Comparison of ENCODE assay signal across 9 cellular contexts in genomic region chr2:20439193-20439475, GRCh38. TPM values are rescaled to one million over a fixed set of nuclear protein-coding genes. Genes with fewer than 3 reads are reported as not detected.
DNase-seq lines count a peak whose midpoint lies in the region; ATAC-seq and TF ChIP-seq lines count a peak whose summit lies in the region.
"Had no signal": no experiment of that assay in that cellular context is flagged by ENCODE, and none has a peak within 500 bp of the region (broad histone marks: within the 10 kb centered on the region; RNA-seq: fewer than 3 reads in every experiment).

No MANE protein-coding gene starts in this region.

- H3K36me3 ChIP-seq in lung (ENCODE audit: control insufficient read depth in 2 of 2, insufficient read depth in 2 of 2, low read length in 2 of 2) (no peaks in the 10 kb centered on the region), upper lobe of right lung (no peaks in the 10 kb centered on the region)

- H3K27me3 ChIP-seq in lung (ENCODE audit: control insufficient read depth, insufficient read depth) (no peaks in the 10 kb centered on the region), upper lobe of right lung (no peaks in the 10 kb centered on the region)

- H3K4me3 ChIP-seq in lung (no peak overlapping the region), upper lobe of right lung (no peak overlapping the region)

- H3K4me1 ChIP-seq in lung (ENCODE audit: control insufficient read depth in 2 of 2, insufficient read depth in 2 of 2, low read length in 2 of 2) (peaks cover 0 to 5% of the 10 kb centered on the region in 2 donors), upper lobe of right lung (peaks cover 20% of the 10 kb centered on the region)

- 72 to 75% methylated on average over 4 of the region's 4 CpGs for WGBS in lung, 2 donors

- H3K27ac ChIP-seq in lung (ENCODE audit: low read depth in 1 of 2, low read length in 1 of 2) (peak overlapping the region in 1 of 2 donors; percentile 40), upper lobe of right lung (peak overlapping the region; percentile 48)

- H3K9me3 ChIP-seq in lung (ENCODE audit: control insufficient read depth in 2 of 2, insufficient read depth in 1 of 2, low read length in 1 of 2) = no peaks in the 10 kb centered on the region
- no peaks in the 10 kb centered on the region for H3K9me3 ChIP-seq in upper lobe of right lung

- H3K4me3 Mint-ChIP-seq in activated CD8-positive, alpha-beta memory T cell treated with anti-CD3 and anti-CD28 coated beads, Interleukin-2, amount 10 ng/mL, durations not matched to agents 7 days and 5 days = no peak overlapping the region
- no peak overlapping the region for H3K4me3 Mint-ChIP-seq in chondrocyte (ENCODE audit: unreplicated experiment)

- peak; percentile 21 for DNase-seq in activated CD8-positive, alpha-beta memory T cell treated with anti-CD3 and anti-CD28 coated beads, Interleukin-2, amount 10 ng/mL, durations not matched to agents 7 days and 5 days
- no peak for DNase-seq in activated CD8-positive, alpha-beta memory T cell treated with anti-CD3 and anti-CD28 coated beads, Interleukin-2, amount 50 U/mL, for 48 hours
- DNase-seq in chondrocyte (ENCODE audit: low spot score) = no peak
- DNase-seq in lung (ENCODE audit: low spot score) = no peak
- no peak for DNase-seq in upper lobe of right lung
- no peak for DNase-seq in activated T-cell treated with anti-CD3 and anti-CD28 coated beads, Interleukin-2, amount 50 U/mL, for 48 hours
- no peak for DNase-seq in stimulated activated CD4-positive, alpha-beta T cell treated with anti-CD3 and anti-CD28 coated beads, Interleukin-2, amount 100 ng/mL, for 48 hours
- no peak for DNase-seq in NCI-H82 (lab: John Stamatoyannopoulos, UW)
- DNase-seq: NCI-H1105 treated with DMSO at 0.1 percent for 48 hours had no signal

- H3K9me3 Mint-ChIP-seq in activated CD8-positive, alpha-beta memory T cell treated with anti-CD3 and anti-CD28 coated beads, Interleukin-2, amount 10 ng/mL, durations not matched to agents 7 days and 5 days (ENCODE audit: low read depth) = no peaks in the 10 kb centered on the region
- no peaks in the 10 kb centered on the region for H3K9me3 Mint-ChIP-seq in chondrocyte (ENCODE audit: low read depth)

- TF ChIP-seq CTCF in chondrocyte (IDR thresholded peaks at IDR 0.05) (no peak), lung (IDR thresholded peaks at IDR 0.05; ENCODE audit: control extremely low read depth, extremely low read depth) (no peak), upper lobe of right lung (IDR thresholded peaks at IDR 0.05) (no peak)

- intact Hi-C loops in upper lobe of right lung (cut with DNase I) = no loop called here

- H3K4me1 Mint-ChIP-seq in activated CD8-positive, alpha-beta memory T cell treated with anti-CD3 and anti-CD28 coated beads, Interleukin-2, amount 10 ng/mL, durations not matched to agents 7 days and 5 days = peaks cover 4% of the 10 kb centered on the region
- peaks cover 31% of the 10 kb centered on the region for H3K4me1 Mint-ChIP-seq in chondrocyte (ENCODE audit: low read depth)

- H3K27ac Mint-ChIP-seq in activated CD8-positive, alpha-beta memory T cell treated with anti-CD3 and anti-CD28 coated beads, Interleukin-2, amount 10 ng/mL, durations not matched to agents 7 days and 5 days = no peak overlapping the region
- H3K27ac Mint-ChIP-seq in chondrocyte (ENCODE audit: unreplicated experiment) = peak overlapping the region; percentile 88

- ATAC-seq in activated CD8-positive, alpha-beta memory T cell treated with anti-CD3 and anti-CD28 coated beads, Interleukin-2, amount 10 ng/mL, durations not matched to agents 7 days and 5 days = no peak
- ATAC-seq in lung (ENCODE audit: insufficient read depth, low FRiP score) (peak; percentile 36), upper lobe of right lung (peak; percentile 34)

- H3K36me3 Mint-ChIP-seq in activated CD8-positive, alpha-beta memory T cell treated with anti-CD3 and anti-CD28 coated beads, Interleukin-2, amount 10 ng/mL, durations not matched to agents 7 days and 5 days = no peaks in the 10 kb centered on the region
- H3K36me3 Mint-ChIP-seq in chondrocyte (ENCODE audit: low read depth) = no peaks in the 10 kb centered on the region

- CTCF ChIA-PET in activated CD8-positive, alpha-beta memory T cell treated with anti-CD3 and anti-CD28 coated beads, Interleukin-2, amount 10 ng/mL, durations not matched to agents 7 days and 5 days (lab: Charles Lee) = interaction anchor here (0.9 to 6.5 kb wide), 8 partner anchors 11 to 211 kb away, joined by 3 to 79 read pairs (median 6); partner anchors contain the start of gene HS1BP3

- H3K27me3 Mint-ChIP-seq in activated CD8-positive, alpha-beta memory T cell treated with anti-CD3 and anti-CD28 coated beads, Interleukin-2, amount 10 ng/mL, durations not matched to agents 7 days and 5 days = peaks cover 56% of the 10 kb centered on the region
- H3K27me3 Mint-ChIP-seq in chondrocyte (ENCODE audit: low read depth) = no peaks in the 10 kb centered on the region

RNA-seq across cellular contexts. Expression of gene RHOB, which starts 7.7 kb away (rescaled TPM):
- total RNA-seq in activated CD8-positive, alpha-beta memory T cell treated with anti-CD3 and anti-CD28 coated beads, Interleukin-2, amount 10 ng/mL, durations not matched to agents 7 days and 5 days = 10 to 100 TPM in 1 of 2 experiments, 1 to 10 TPM in 1; 9.1 to 36.4 TPM
- total RNA-seq in chondrocyte (191 to 254 TPM (median 195 TPM) in 3 replicates), lung (100 to 1,000 TPM; 239 to 258 TPM), upper lobe of right lung (191 TPM)
- 100 to 1,000 TPM in 1 of 2 donors, 10 to 100 TPM in 1; 93.2 to 354 TPM for polyA plus RNA-seq in lung
